Comparison of ENCODE assay signal across 38 cellular contexts in genomic region chr5:97090944-97091343, GRCh38. TPM values are rescaled to one million over a fixed set of nuclear protein-coding genes. Genes with fewer than 3 reads are reported as not detected.
"Had no signal": no experiment of that assay in that cellular context is flagged by ENCODE, and none has a peak within 500 bp of the region (broad histone marks: within the 10 kb centered on the region; RNA-seq: fewer than 3 reads in every experiment).

No MANE protein-coding gene starts in this region.

- H3K36me3 ChIP-seq: MG63 had no signal

- DNase-seq: Karpas-422, Kasumi-1, MG63, MM.1S, MV-4-11, NCI-H1048, NCI-H1092, NCI-H1092 treated with DMSO at 0.1 percent for 48 hours, NCI-H1105, NCI-H1105 treated with DMSO at 0.1 percent for 48 hours, NCI-H1417, NCI-H1417 treated with DMSO at 0.1 percent for 48 hours, NCI-H1436, NCI-H1436 treated with DMSO at 0.1 percent for 48 hours, NCI-H146, NCI-H1694, NCI-H1694 treated with DMSO at 0.1 percent for 48 hours, NCI-H187, NCI-H187 treated with DMSO at 0.1 percent for 48 hours, NCI-H1930, NCI-H2029, NCI-H2029 treated with DMSO at 0.1 percent for 48 hours, NCI-H2081, NCI-H2081 treated with DMSO at 0.1 percent for 48 hours, NCI-H2107, NCI-H2171, NCI-H2171 treated with DMSO at 0.1 percent for 48 hours, NCI-H2227 treated with DMSO at 0.1 percent for 48 hours, NCI-H226, NCI-H345, NCI-H446, NCI-H446 treated with DMSO at 0.1 percent for 48 hours, NCI-H510A had no signal

- H3K27ac ChIP-seq: KMS-11 had no signal

- H3K9ac ChIP-seq: KMS-11 had no signal

- H3K9me3 ChIP-seq: MG63 had no signal

- H3K4me2 ChIP-seq: KMS-11 had no signal

- H3K4me3 ChIP-seq: MG63 had no signal

RNA-seq across cellular contexts. Expression of gene LIX1, which starts 51.5 kb away (rescaled TPM):
- total RNA-seq: LHCN-M2, M059J, MCF 10A, NCI-H460 had no signal
